ENCODE assay signal across 8 cellular contexts in the genomic region with DNA sequence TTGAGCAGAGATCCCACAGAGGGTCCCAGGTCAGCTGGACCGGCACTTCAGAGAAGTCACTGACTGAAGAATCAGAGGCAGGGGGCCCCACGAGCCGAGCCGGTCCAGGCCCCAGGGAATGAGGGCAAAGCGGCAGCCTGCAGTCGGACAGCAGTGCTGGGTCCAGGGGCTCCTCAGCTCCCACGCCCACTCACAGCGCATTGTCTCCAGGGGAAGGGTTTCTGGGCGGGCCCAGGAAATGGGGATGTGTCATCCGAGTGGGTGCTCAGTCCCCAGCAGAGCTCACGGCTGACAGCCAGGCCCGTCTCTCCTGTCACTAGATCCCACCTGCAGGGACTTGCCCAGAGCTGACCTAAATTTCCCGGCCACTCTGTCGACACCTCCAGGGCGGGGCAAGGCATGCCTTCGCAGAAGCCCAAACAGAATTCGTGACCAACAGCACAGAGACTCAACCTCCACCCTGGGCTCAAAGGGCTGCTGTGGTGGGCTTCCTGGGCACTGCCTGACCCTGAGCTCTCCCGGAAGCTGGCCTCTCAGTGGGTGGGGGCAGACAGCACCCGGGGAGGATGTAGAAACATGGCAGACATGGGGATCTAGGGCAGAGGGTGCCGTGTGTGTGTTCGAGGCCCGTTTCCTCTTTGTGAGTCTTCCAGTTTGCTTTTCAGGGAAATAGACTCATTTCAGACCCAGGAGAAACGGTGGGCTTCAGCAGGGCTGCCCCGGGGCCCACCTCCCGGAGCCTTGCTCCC. TPM values are rescaled to one million over a fixed set of nuclear protein-coding genes. Genes with fewer than 3 reads are reported as not detected.
DNase-seq lines count a peak whose midpoint lies in the region; ATAC-seq and TF ChIP-seq lines count a peak whose summit lies in the region.

No MANE protein-coding gene starts in this region.

- TF ChIP-seq CTCF in GM20000 (IDR thresholded peaks at IDR 0.05; ENCODE audit: extremely low read depth, missing control alignments), result no peak

- DNase-seq in GM20000 (ENCODE audit: low spot score) (peak; percentile 52), T-helper 17 cell (peak; percentile 68 to 78 (median 69)), NCI-H345 (lab: John Stamatoyannopoulos, UW) (no peak), GM19238 (ENCODE audit: insufficient read length, low spot score) (no peak)
- peak in 2 of 3 experiments; percentile 71 to 75 for DNase-seq in effector memory CD8-positive, alpha-beta T cell
- DNase-seq in stimulated activated CD4-positive, alpha-beta T cell treated with anti-CD3 and anti-CD28 coated beads, Interleukin-12 subunit alpha, Interleukin-12 subunit beta, amount 100 ng/mL, for 4 hours, result peak; percentile 45

- peak overlapping the region; percentile 78 for H3K4me3 Mint-ChIP-seq in T-helper 17 cell
- peak overlapping the region in 1 of 2 donors; percentile 86 for H3K4me3 Mint-ChIP-seq in effector memory CD8-positive, alpha-beta T cell

- H3K27ac Mint-ChIP-seq in T-helper 17 cell, result peak overlapping the region; percentile 98
- H3K27ac Mint-ChIP-seq in effector memory CD8-positive, alpha-beta T cell, result peak overlapping the region; percentile 60 to 97

- H3K9me3 ChIP-seq in T-helper 17 cell (ENCODE audit: control insufficient read depth, low read length, poor library complexity, severe bottlenecking), result no peaks in the 10 kb centered on the region

- H3K27me3 Mint-ChIP-seq in T-helper 17 cell, result no peaks in the 10 kb centered on the region
- no peaks in the 10 kb centered on the region for H3K27me3 Mint-ChIP-seq in effector memory CD8-positive, alpha-beta T cell

- peaks cover 37% of the 10 kb centered on the region for H3K4me1 Mint-ChIP-seq in T-helper 17 cell
- peaks cover 17 to 36% of the 10 kb centered on the region in 2 donors for H3K4me1 Mint-ChIP-seq in effector memory CD8-positive, alpha-beta T cell (ENCODE audit: low read depth in 2 of 2)

- H3K36me3 Mint-ChIP-seq in T-helper 17 cell (ENCODE audit: low read depth), result no peaks in the 10 kb centered on the region
- peaks cover 13% of the 10 kb centered on the region for H3K36me3 Mint-ChIP-seq in effector memory CD8-positive, alpha-beta T cell (ENCODE audit: insufficient read depth)

- no peaks in the 10 kb centered on the region for H3K9me3 Mint-ChIP-seq in effector memory CD8-positive, alpha-beta T cell

- ATAC-seq in T-helper 17 cell (peak; percentile 90), GM21526 (IDR thresholded peaks at IDR 0.05; ENCODE audit: low FRiP score, unreplicated experiment) (no peak), GM21723 (IDR thresholded peaks at IDR 0.05; ENCODE audit: unreplicated experiment) (no peak)
- peak; percentile 84 for ATAC-seq in effector memory CD8-positive, alpha-beta T cell (replicated peaks)

RNA-seq across cellular contexts. Expression of a gene that starts 42.1 kb away (rescaled TPM):
- total RNA-seq in T-helper 17 cell, result 10 to 100 TPM; 15.3 to 19.9 TPM

Comparison
In these comparisons a context has a peak if more than half of its experiments do, and no peak if none do; other contexts are left out.
1. DNase-seq: peak in GM20000 (single experiment), T-helper 17 cell (3 of 3), effector memory CD8-positive, alpha-beta T cell (2 of 3) and stimulated activated CD4-positive, alpha-beta T cell treated with anti-CD3 and anti-CD28 coated beads, Interleukin-12 subunit alpha, Interleukin-12 subunit beta, amount 100 ng/mL, for 4 hours (single experiment); none in NCI-H345 (single experiment) and GM19238 (single experiment).
2. ATAC-seq: peak in T-helper 17 cell (single experiment) and effector memory CD8-positive, alpha-beta T cell (single experiment); none in GM21526 (single experiment) and GM21723 (single experiment).